Comparison of ENCODE assay signal across 8 cellular contexts in genomic region chr16:2205104-2205966, GRCh38. TPM values are rescaled to one million over a fixed set of nuclear protein-coding genes. Genes with fewer than 3 reads are reported as not detected.
DNase-seq lines count a peak whose midpoint lies in the region; ATAC-seq and TF ChIP-seq lines count a peak whose summit lies in the region.

Gene MLST8 (plus strand): TSS chr16:2205454. CDS start chr16:2206086, 632 bp downstream.

- H3K27me3 ChIP-seq in esophagus (ENCODE audit: control insufficient read depth in 1 of 2, insufficient read depth in 2 of 2, low read length in 2 of 2) = no peaks in the 10 kb centered on the region
- H3K27me3 ChIP-seq in muscle layer of duodenum (ENCODE audit: low read depth, low read length) = no peaks in the 10 kb centered on the region

- ATAC-seq in GM19463 (IDR thresholded peaks at IDR 0.05; ENCODE audit: unreplicated experiment) = peak; percentile 77

- no TSS peak for BruUV-seq in Calu3 (replicated peaks; lab: Mats Ljungman, UMichigan)

- peak; percentile 38 for TF ChIP-seq CTCF in Calu3 (IDR thresholded peaks at IDR 0.05; ENCODE audit: unreplicated experiment)

- H3K4me3 ChIP-seq in esophagus (ENCODE audit: low read depth in 1 of 2, low read length in 2 of 2) (peak within 1 kb of the TSS; percentile 68 to 97), muscle layer of duodenum (ENCODE audit: low read depth in 1 of 2, low read length in 2 of 2) (peak within 1 kb of the TSS; percentile 70 to 76)

- CTCF ChIA-PET in Calu3 (lab: Charles Lee) = interaction anchor here (0.5 to 0.8 kb wide), 2 partner anchors 164 to 326 kb away, joined by 3 to 4 read pairs; partner anchors contain the start of gene CEMP1

- intact Hi-C loops in Calu3 (cut with micrococcal nuclease; ENCODE audit: unreplicated experiment) = no loop called here

- H3K4me3 Mint-ChIP-seq in Calu3 (ENCODE audit: low read depth, unreplicated experiment) = peak within 1 kb of the TSS; percentile 80

- no peaks in the 10 kb centered on the region for H3K9me3 ChIP-seq in esophagus (ENCODE audit: control insufficient read depth in 2 of 2, insufficient read depth in 1 of 2, low read depth in 1 of 2, low read length in 1 of 2)
- H3K9me3 ChIP-seq in muscle layer of duodenum (ENCODE audit: control insufficient read depth in 1 of 2, low read length in 2 of 2) = no peaks in the 10 kb centered on the region

- peaks cover 21% of the 10 kb centered on the region for H3K27me3 Mint-ChIP-seq in Calu3 (ENCODE audit: unreplicated experiment)

- peaks cover 57% of the 10 kb centered on the region for H3K36me3 Mint-ChIP-seq in Calu3 (ENCODE audit: insufficient read depth, unreplicated experiment)

- H3K4me1 ChIP-seq in esophagus (ENCODE audit: control insufficient read depth in 2 of 2, insufficient read depth in 2 of 2, low read length in 1 of 2) = peaks cover 7 to 11% of the 10 kb centered on the region in 2 donors
- H3K4me1 ChIP-seq in muscle layer of duodenum (ENCODE audit: control insufficient read depth in 1 of 2, insufficient read depth in 2 of 2, low read length in 2 of 2) = peaks cover 9 to 19% of the 10 kb centered on the region in 2 donors

- peak; percentile 90 for DNase-seq in Calu3
- DNase-seq in HT-29 (ENCODE audit: low spot score) = peak; percentile 86
- peak; percentile 92 for DNase-seq in OCI-M1 (lab: John Stamatoyannopoulos, UW)
- peak; percentile 96 for DNase-seq in activated T-cell treated with anti-CD3 and anti-CD28 coated beads, Interleukin-2, amount 50 U/mL, for 1 hour
- DNase-seq in stimulated activated CD8-positive, alpha-beta memory T cell treated with anti-CD3 and anti-CD28 coated beads, Interleukin-7, amount 100 ng/mL, for 24 hours (ENCODE audit: low read depth) = peak; percentile 69

- H3K36me3 ChIP-seq in esophagus (ENCODE audit: control insufficient read depth in 2 of 2, insufficient read depth in 2 of 2, low read length in 1 of 2) (peaks cover 0 to 24% of the 10 kb centered on the region in 2 donors), muscle layer of duodenum (ENCODE audit: control insufficient read depth in 1 of 2, insufficient read depth in 2 of 2, low read length in 2 of 2) (peaks cover 0 to 20% of the 10 kb centered on the region in 2 donors)

- WGBS in esophagus, 2 donors = 0% methylated on average over 84 to 93 of the region's 93 CpGs

- H3K27ac Mint-ChIP-seq in Calu3 (ENCODE audit: unreplicated experiment) = peak within 1 kb of the TSS; percentile 53

- H3K4me1 Mint-ChIP-seq in Calu3 (ENCODE audit: low read depth, unreplicated experiment) = peaks cover 28% of the 10 kb centered on the region

- H3K27ac ChIP-seq in esophagus (ENCODE audit: low read depth in 2 of 2, low read length in 1 of 2) (peak within 1 kb of the TSS; percentile 98 to 99), muscle layer of duodenum (ENCODE audit: low read length) (peak within 1 kb of the TSS; percentile 51)

- H3K9me3 Mint-ChIP-seq in Calu3 (ENCODE audit: low read depth, unreplicated experiment) = no peaks in the 10 kb centered on the region

RNA-seq across cellular contexts. Expression of gene MLST8, which starts in this region (rescaled TPM):
- total RNA-seq in Calu3 (2022) = 58.0 and 59.7 TPM in 2 replicates
- 98.9 and 117 TPM in 2 replicates for total RNA-seq in HT-29 (2014; rRNA removed; shearing (Covaris generic))
- 10 to 100 TPM; 27.8 to 38.3 TPM for polyA plus RNA-seq in esophagus

Comparison
In these comparisons a context has a peak if more than half of its experiments do, and no peak if none do; other contexts are left out.
1. Peak in every context shown above with its lines: DNase-seq, ATAC-seq, H3K4me3 ChIP-seq and H3K27ac ChIP-seq.